10 cellular contexts compared by ENCODE assay signal in the genomic region with DNA sequence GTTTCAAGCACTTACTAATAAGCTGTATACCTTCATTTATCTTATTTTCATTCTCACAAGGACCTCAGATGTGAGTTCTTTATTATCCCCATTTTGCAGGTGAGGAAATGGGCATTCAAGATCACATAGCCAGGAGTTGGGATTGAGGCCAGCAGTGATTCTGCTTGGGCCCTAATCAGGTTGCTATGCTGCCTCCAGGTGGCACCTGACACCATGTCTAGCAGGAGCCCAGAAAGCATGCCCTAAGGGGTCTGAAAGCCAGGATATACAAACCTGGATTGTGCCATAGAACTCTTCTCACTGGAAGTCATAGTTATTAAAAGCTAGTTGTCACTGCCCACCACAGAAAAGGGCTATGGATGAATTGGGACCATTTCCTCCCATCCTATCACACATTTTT.
DNase-seq lines count a peak whose midpoint lies in the region; ATAC-seq, FAIRE-seq and TF ChIP-seq lines count a peak whose summit lies in the region.
"Had no signal": no experiment of that assay in that cellular context is flagged by ENCODE, and none has a peak within 500 bp of the region (broad histone marks: within the 10 kb centered on the region; RNA-seq: fewer than 3 reads in every experiment).

No MANE protein-coding gene starts in this region.

- H3K9me3 Mint-ChIP-seq in H9, result no peaks in the 10 kb centered on the region
- no peaks in the 10 kb centered on the region for H3K9me3 Mint-ChIP-seq in stimulated activated effector memory CD8-positive, alpha-beta T cell treated with anti-CD3 and anti-CD28 coated beads, Interleukin-12 subunit alpha, Interleukin-12 subunit beta, amount 100 ng/mL, for 72 hours

- no peaks in the 10 kb centered on the region for H3K4me1 ChIP-seq in H9 (ENCODE audit: insufficient read depth, low read length)
- H3K4me1 ChIP-seq in RWPE2 (ENCODE audit: insufficient read depth, poor library complexity, severe bottlenecking), result no peaks in the 10 kb centered on the region

- H3K27me3 ChIP-seq in H9 (ENCODE audit: insufficient read depth, low read length) (no peaks in the 10 kb centered on the region), RWPE2 (ENCODE audit: insufficient read depth, poor library complexity, severe bottlenecking) (no peaks in the 10 kb centered on the region)
- H3K27me3 ChIP-seq: BLaER1 treated with 17β-estradiol and CSF1 and Interleukin-3, amounts not matched to agents 10 nM and 100 nM had no signal

- H4K20me1 ChIP-seq in H9 (ENCODE audit: control insufficient read depth, insufficient read depth, insufficient read length), result no peaks in the 10 kb centered on the region
- H4K20me1 ChIP-seq: BLaER1 treated with 17β-estradiol and CSF1 and Interleukin-3, amounts not matched to agents 10 nM and 100 nM had no signal

- H3K9ac ChIP-seq in H9 (ENCODE audit: extremely low read depth, insufficient read length, low read length), result no peak overlapping the region
- H3K9ac ChIP-seq: BLaER1 treated with 17β-estradiol and CSF1 and Interleukin-3, amounts not matched to agents 10 nM and 100 nM had no signal

- no peak overlapping the region for H4K91ac ChIP-seq in H9 (ENCODE audit: insufficient read length, low read depth, low read length)

- H3K14ac ChIP-seq in H9 (ENCODE audit: insufficient read depth, low read length), result no peak overlapping the region

- no peaks in the 10 kb centered on the region for H3K36me3 Mint-ChIP-seq in H9 (ENCODE audit: insufficient read depth in 1 of 3, low read depth in 3 of 3)
- H3K36me3 Mint-ChIP-seq in stimulated activated effector memory CD8-positive, alpha-beta T cell treated with anti-CD3 and anti-CD28 coated beads, Interleukin-12 subunit alpha, Interleukin-12 subunit beta, amount 100 ng/mL, for 72 hours, result no peaks in the 10 kb centered on the region

- no peak overlapping the region; a peak in 1 of 7 replicates for H3K27ac Mint-ChIP-seq in H9
- H3K27ac Mint-ChIP-seq in stimulated activated effector memory CD8-positive, alpha-beta T cell treated with anti-CD3 and anti-CD28 coated beads, Interleukin-12 subunit alpha, Interleukin-12 subunit beta, amount 100 ng/mL, for 72 hours, result no peak overlapping the region

- H3K18ac ChIP-seq in H9 (ENCODE audit: insufficient read length, low read depth, low read length), result no peak overlapping the region

- H3T11ph ChIP-seq in H9 (ENCODE audit: low read length), result no peak overlapping the region

- H4K8ac ChIP-seq in H9 (replicated peaks; ENCODE audit: insufficient read length, low read depth, low read length), result no peak overlapping the region

- H2BK15ac ChIP-seq in H9 (ENCODE audit: low read depth, low read length), result no peak overlapping the region

- H3K23me2 ChIP-seq in H9 (ENCODE audit: insufficient read length, low read depth, low read length, poor library complexity, severe bottlenecking), result no peaks in the 10 kb centered on the region

- no peak overlapping the region for H3K56ac ChIP-seq in H9 (ENCODE audit: insufficient read length, low read depth, low read length)

- no peak overlapping the region for H3K4ac ChIP-seq in H9 (ENCODE audit: low read depth, low read length)

- DNase-seq in H9 (peak; percentile 62), RWPE2 (ENCODE audit: low spot score) (no peak), GOT3 (lab: John Stamatoyannopoulos, UW) (no peak)
- DNase-seq in activated effector memory CD4-positive, alpha-beta T cell treated with anti-CD3 and anti-CD28 coated beads, Interleukin-2, amount 50 U/mL, for 16 hours, result no peak
- no peak for DNase-seq in stimulated activated effector memory CD8-positive, alpha-beta T cell treated with anti-CD3 and anti-CD28 coated beads, Interleukin-12 subunit alpha, Interleukin-12 subunit beta, amount 100 ng/mL, for 72 hours (ENCODE audit: low spot score in 2 of 2)
- DNase-seq: activated naive CD4-positive, alpha-beta T cell treated with Interleukin-2 at 50 U/mL for 16 hours had no signal

- H2BK5ac ChIP-seq in H9 (ENCODE audit: insufficient read length, low read length), result no peak overlapping the region

- TF ChIP-seq CTCF in C4-2B (conservative IDR thresholded peaks at IDR 0.05) (peak; percentile 41), H9 (conservative IDR thresholded peaks at IDR 0.05) (peak; percentile 66), RWPE2 (IDR thresholded peaks at IDR 0.05; ENCODE audit: poor library complexity, severe bottlenecking) (peak; percentile 15)

- no peaks in the 10 kb centered on the region for H3K36me3 ChIP-seq in RWPE2 (ENCODE audit: low read depth)
- H3K36me3 ChIP-seq: BLaER1 treated with 17β-estradiol and CSF1 and Interleukin-3, amounts not matched to agents 10 nM and 100 nM had no signal

- peak; percentile 64 for FAIRE-seq in islet of Langerhans (lab: Jason Lieb, UNC)

- H2BK12ac ChIP-seq in H9 (ENCODE audit: insufficient read length, low read depth, low read length), result no peak overlapping the region

- no peak overlapping the region for H3K23ac ChIP-seq in H9 (ENCODE audit: insufficient read length, low read depth, low read length)

- no peaks in the 10 kb centered on the region for H3K4me1 Mint-ChIP-seq in H9
- no peaks in the 10 kb centered on the region for H3K4me1 Mint-ChIP-seq in stimulated activated effector memory CD8-positive, alpha-beta T cell treated with anti-CD3 and anti-CD28 coated beads, Interleukin-12 subunit alpha, Interleukin-12 subunit beta, amount 100 ng/mL, for 72 hours

- ATAC-seq in RWPE2 (ENCODE audit: low read depth) (peak; percentile 58; the same call in 2 of the 3 replicates), GM19324 (IDR thresholded peaks at IDR 0.05; ENCODE audit: low FRiP score, unreplicated experiment) (no peak)
- ATAC-seq in stimulated activated effector memory CD8-positive, alpha-beta T cell treated with anti-CD3 and anti-CD28 coated beads, Interleukin-12 subunit alpha, Interleukin-12 subunit beta, amount 100 ng/mL, for 72 hours, result no peak

- no peak overlapping the region for H2BK120ac ChIP-seq in H9 (ENCODE audit: low read depth, low read length, poor library complexity, severe bottlenecking)

- H2AK5ac ChIP-seq in H9 (ENCODE audit: insufficient read length, low read length), result no peak overlapping the region

- H3K4me2 ChIP-seq in H9 (ENCODE audit: insufficient read depth, insufficient read length, low read length), result no peak overlapping the region

- H3K79me1 ChIP-seq in H9 (ENCODE audit: insufficient read depth, low read depth, low read length, poor library complexity, severe bottlenecking), result no peaks in the 10 kb centered on the region

- H3K27ac ChIP-seq in C4-2B, result no peak overlapping the region
- H3K27ac ChIP-seq in H9 (ENCODE audit: insufficient read length, low read depth, low read length), result no peak overlapping the region
- no peak overlapping the region for H3K27ac ChIP-seq in RWPE2 (ENCODE audit: poor library complexity, severe bottlenecking)
- H3K27ac ChIP-seq: BLaER1 treated with 17β-estradiol and CSF1 and Interleukin-3, amounts not matched to agents 10 nM and 100 nM had no signal

- no peaks in the 10 kb centered on the region for H3K9me3 ChIP-seq in H9 (ENCODE audit: control insufficient read depth, low read depth, low read length)
- no peaks in the 10 kb centered on the region for H3K9me3 ChIP-seq in RWPE2 (ENCODE audit: severe bottlenecking)
- H3K9me3 ChIP-seq: BLaER1 treated with 17β-estradiol and CSF1 and Interleukin-3, amounts not matched to agents 10 nM and 100 nM had no signal

- no peak overlapping the region for H2AFZ ChIP-seq in H9 (ENCODE audit: low read length)

- H2BK20ac ChIP-seq in H9 (ENCODE audit: low read depth, low read length, poor library complexity, severe bottlenecking), result no peak overlapping the region

- peaks cover 14% of the 10 kb centered on the region for H3K27me3 Mint-ChIP-seq in H9 (ENCODE audit: low read depth)

- H3K79me2 ChIP-seq in H9 (ENCODE audit: insufficient read depth, low read length), result no peaks in the 10 kb centered on the region

- H3K4me3 ChIP-seq in RWPE2 (ENCODE audit: severe bottlenecking), result no peak overlapping the region
- H3K4me3 ChIP-seq: BLaER1 treated with 17β-estradiol and CSF1 and Interleukin-3, amounts not matched to agents 10 nM and 100 nM had no signal

- no peak overlapping the region for H4K5ac ChIP-seq in H9 (ENCODE audit: insufficient read length, low read depth, low read length)

- no peak overlapping the region for H3K4me3 Mint-ChIP-seq in H9
- H3K4me3 Mint-ChIP-seq in stimulated activated effector memory CD8-positive, alpha-beta T cell treated with anti-CD3 and anti-CD28 coated beads, Interleukin-12 subunit alpha, Interleukin-12 subunit beta, amount 100 ng/mL, for 72 hours, result no peak overlapping the region

Comparison
In these comparisons a context has a peak if more than half of its experiments do, and no peak if none do; other contexts are left out.
1. CTCF ChIP-seq: peak in every context shown above with its lines; median percentile 66 in H9; 41 in C4-2B; 15 in RWPE2.